Comparison of ENCODE assay signal across 8 cellular contexts in the genomic region with DNA sequence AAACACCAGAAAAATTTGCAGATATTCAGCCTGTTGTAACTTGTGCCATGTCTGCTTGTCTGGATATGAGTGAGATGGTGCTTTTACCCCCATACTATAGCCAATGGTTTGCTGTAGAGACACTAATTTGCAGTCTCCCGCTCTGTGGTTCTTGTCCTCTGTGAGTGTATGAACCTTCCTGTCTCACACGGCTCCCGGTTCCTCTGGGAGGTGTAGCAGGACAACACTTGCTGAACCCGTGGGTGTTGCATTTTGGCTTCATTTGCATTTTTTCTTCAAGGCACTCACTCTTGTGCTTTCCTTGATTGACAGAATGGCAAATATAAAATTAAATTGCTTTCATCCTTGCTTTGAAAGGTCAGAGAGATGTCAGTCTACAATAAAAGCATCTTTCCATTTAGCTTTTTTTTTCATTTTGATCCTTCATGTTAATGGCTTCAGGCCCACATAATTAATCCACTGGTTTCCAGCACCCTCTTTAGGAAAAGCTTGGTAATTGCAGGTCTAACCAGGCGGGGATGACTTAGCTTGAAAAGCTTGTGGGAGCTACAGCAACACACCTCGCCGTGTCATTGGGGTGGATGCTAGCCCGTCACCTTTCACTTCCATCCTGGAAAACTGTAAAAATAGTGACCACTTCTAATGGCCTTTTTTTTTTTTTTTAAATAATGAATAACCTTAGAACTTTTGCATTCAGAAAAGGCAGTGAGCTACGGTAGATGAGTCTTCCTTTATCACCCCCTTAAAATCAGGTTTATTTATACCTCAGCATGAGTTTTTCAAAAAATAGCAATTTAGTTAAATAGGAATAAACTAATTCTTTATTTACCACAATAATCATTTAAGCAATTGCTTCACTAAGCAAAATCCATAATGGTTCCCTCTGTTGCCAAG. TPM values are rescaled to one million over a fixed set of nuclear protein-coding genes. Genes with fewer than 3 reads are reported as not detected.
DNase-seq lines count a peak whose midpoint lies in the region; ATAC-seq and TF ChIP-seq lines count a peak whose summit lies in the region.

No MANE protein-coding gene starts in this region.

- no peak overlapping the region for H3K4me2 ChIP-seq in trophoblast cell (ENCODE audit: low read length)

- no CpG with 5 or more reads among the region's 9 CpGs for WGBS in trophoblast cell (ENCODE audit: extremely low coverage, insufficient coverage, insufficient read length)

- no peak overlapping the region for H3K14ac ChIP-seq in trophoblast cell (ENCODE audit: low read length)

- peaks cover 46 to 65% of the 10 kb centered on the region in 2 experiments for H3K36me3 ChIP-seq in trophoblast cell (ENCODE audit: control insufficient read depth in 1 of 2, insufficient read depth in 2 of 2, low read length in 2 of 2)

- no peaks in the 10 kb centered on the region for H3K79me2 ChIP-seq in trophoblast cell (ENCODE audit: control insufficient read depth, insufficient read depth, low read length, poor library complexity)

- H3K9me3 ChIP-seq in trophoblast cell (ENCODE audit: insufficient read depth, low read depth, low read length), result no peaks in the 10 kb centered on the region

- TF ChIP-seq CTCF in fibroblast of villous mesenchyme (IDR thresholded peaks at IDR 0.05; ENCODE audit: insufficient read depth, low read depth, low read length), result peak; percentile 87

- H3K27ac ChIP-seq in trophoblast cell (ENCODE audit: low read depth, low read length), result no peak overlapping the region

- no peaks in the 10 kb centered on the region for H3K27me3 ChIP-seq in trophoblast cell (ENCODE audit: insufficient read depth, low read length)

- no peak overlapping the region for H2BK12ac ChIP-seq in trophoblast cell (ENCODE audit: low read length)

- DNase-seq in AG08395 (ENCODE audit: low spot score) (peak; percentile 81), NOMO-1 treated with DMSO at 0.1 percent for 48 hours (lab: John Stamatoyannopoulos, UW; ENCODE audit: unreplicated experiment) (peak; percentile 54), activated T-cell treated with anti-CD3 and anti-CD28 coated beads for 4 hours (peak; percentile 37), fibroblast of villous mesenchyme (ENCODE audit: low read depth) (peak; percentile 73), trophoblast cell (peak; percentile 53 to 85), Ammon's horn (ENCODE audit: low spot score) (no peak)

- no peak overlapping the region for H2AFZ ChIP-seq in trophoblast cell (ENCODE audit: insufficient read depth, low read length, poor library complexity)

- no peak overlapping the region for H4K12ac ChIP-seq in trophoblast cell (ENCODE audit: low read depth, low read length)

- no peak overlapping the region for H3K4ac ChIP-seq in trophoblast cell (ENCODE audit: low read depth, low read length)

- H3K18ac ChIP-seq in trophoblast cell (ENCODE audit: low read length), result no peak overlapping the region

- H3K79me1 ChIP-seq in trophoblast cell (ENCODE audit: low read length), result no peaks in the 10 kb centered on the region

- H3K4me3 ChIP-seq in fibroblast of villous mesenchyme (ENCODE audit: low read depth, low read length) (no peak overlapping the region), trophoblast cell (ENCODE audit: low read depth, low read length) (no peak overlapping the region)

- no peaks in the 10 kb centered on the region for H3K4me1 ChIP-seq in trophoblast cell (ENCODE audit: control insufficient read depth in 1 of 2, insufficient read depth in 2 of 2, low read length in 2 of 2)

- no peak overlapping the region for H2BK120ac ChIP-seq in trophoblast cell (ENCODE audit: insufficient read depth, low read length, poor library complexity)

- H2BK5ac ChIP-seq in trophoblast cell (ENCODE audit: low read depth, low read length, poor library complexity), result no peak overlapping the region

- no peak overlapping the region for H4K91ac ChIP-seq in trophoblast cell (ENCODE audit: low read depth, low read length)

- H4K8ac ChIP-seq in trophoblast cell (ENCODE audit: low read depth, low read length), result no peak overlapping the region

- no peak overlapping the region for H3K9ac ChIP-seq in trophoblast cell (ENCODE audit: low read length)

- no peak overlapping the region for H2AK5ac ChIP-seq in trophoblast cell (ENCODE audit: low read length)

- H3K23ac ChIP-seq in trophoblast cell (ENCODE audit: low read length), result no peak overlapping the region

- ATAC-seq in GM18502 (IDR thresholded peaks at IDR 0.05; ENCODE audit: poor library complexity, unreplicated experiment), result peak; percentile 75
- ATAC-seq in HG03521 (IDR thresholded peaks at IDR 0.05; ENCODE audit: unreplicated experiment), result peak; percentile 69

RNA-seq across cellular contexts. Expression of a gene that starts 27.4 kb away (rescaled TPM):
- total RNA-seq in fibroblast of villous mesenchyme, result under 0.01 TPM in 1 of 2 replicates, not detected in the other
- 8.4 and 11.2 TPM in 2 replicates for polyA plus RNA-seq in trophoblast cell (2013)
